In genomic region chr2:25314514-25315315, GRCh38 we compare ENCODE assay signal across 8 cellular contexts.
DNase-seq lines count a peak whose midpoint lies in the region; ATAC-seq and TF ChIP-seq lines count a peak whose summit lies in the region.

No MANE protein-coding gene starts in this region.

- H3K36me3 ChIP-seq in muscle layer of colon (ENCODE audit: insufficient read depth, low read length) = peaks cover 16% of the 10 kb centered on the region

- H3K27ac ChIP-seq in coronary artery (peak overlapping the region; percentile 14 to 74), muscle layer of colon (ENCODE audit: low read depth, low read length) (peak overlapping the region; percentile 80)

- H3K9me3 ChIP-seq in muscle layer of colon (ENCODE audit: low read length) = no peaks in the 10 kb centered on the region

- peak in 11 of 14 donors; percentile 24 to 77 (median 55) for DNase-seq in C1 segment of cervical spinal cord (lab: John Stamatoyannopoulos, UW)
- DNase-seq in KBM-7 = peak; percentile 64
- peak; percentile 69 for DNase-seq in activated CD4-positive, CD25-positive, alpha-beta regulatory T cell treated with anti-CD3 and anti-CD28 coated beads, Interleukin-2, amount 50 U/mL, for 16 hours (ENCODE audit: low read depth, low spot score)
- no peak for DNase-seq in coronary artery (ENCODE audit: low spot score)
- DNase-seq in stimulated activated effector memory CD8-positive, alpha-beta T cell treated with anti-CD3 and anti-CD28 coated beads, Interleukin-12 subunit alpha, Interleukin-12 subunit beta, amount 100 ng/mL, for 72 hours (ENCODE audit: low spot score in 2 of 2) = peak; percentile 50 to 91
- DNase-seq in OCI-M2 (lab: John Stamatoyannopoulos, UW; ENCODE audit: unreplicated experiment) = no peak

- H3K4me1 ChIP-seq in muscle layer of colon (ENCODE audit: insufficient read depth, low read length) = peaks cover 51% of the 10 kb centered on the region

- peak overlapping the region; percentile 44 for H3K9ac ChIP-seq in muscle layer of colon (ENCODE audit: low read length)

- peak overlapping the region; percentile 94 for H3K27ac Mint-ChIP-seq in stimulated activated effector memory CD8-positive, alpha-beta T cell treated with anti-CD3 and anti-CD28 coated beads, Interleukin-12 subunit alpha, Interleukin-12 subunit beta, amount 100 ng/mL, for 72 hours

- peaks cover 80% of the 10 kb centered on the region for H3K4me1 Mint-ChIP-seq in stimulated activated effector memory CD8-positive, alpha-beta T cell treated with anti-CD3 and anti-CD28 coated beads, Interleukin-12 subunit alpha, Interleukin-12 subunit beta, amount 100 ng/mL, for 72 hours

- peak overlapping the region; percentile 78 for H3K4me3 Mint-ChIP-seq in stimulated activated effector memory CD8-positive, alpha-beta T cell treated with anti-CD3 and anti-CD28 coated beads, Interleukin-12 subunit alpha, Interleukin-12 subunit beta, amount 100 ng/mL, for 72 hours

- no peaks in the 10 kb centered on the region for H3K27me3 ChIP-seq in muscle layer of colon (ENCODE audit: control insufficient read depth in 1 of 2, insufficient read depth in 2 of 2, low read length in 2 of 2)

- no peaks in the 10 kb centered on the region for H3K9me3 Mint-ChIP-seq in stimulated activated effector memory CD8-positive, alpha-beta T cell treated with anti-CD3 and anti-CD28 coated beads, Interleukin-12 subunit alpha, Interleukin-12 subunit beta, amount 100 ng/mL, for 72 hours

- ATAC-seq in GM19438 (IDR thresholded peaks at IDR 0.05; ENCODE audit: low read depth, unreplicated experiment) = peak; percentile 79
- peak; percentile 95 for ATAC-seq in stimulated activated effector memory CD8-positive, alpha-beta T cell treated with anti-CD3 and anti-CD28 coated beads, Interleukin-12 subunit alpha, Interleukin-12 subunit beta, amount 100 ng/mL, for 72 hours

- in situ Hi-C loops in KBM-7 (cut with MboI; ENCODE audit: low pct_unique_long_range_greater_than_20kb, low sequenced_read_pairs) = no loop called here

- no peak for TF ChIP-seq CTCF in coronary artery (IDR thresholded peaks at IDR 0.05)

- H3K4me3 ChIP-seq in coronary artery = no peak overlapping the region
- peak overlapping the region in 1 of 2 donors; percentile 35 for H3K4me3 ChIP-seq in muscle layer of colon (ENCODE audit: low read depth in 1 of 2, low read length in 2 of 2)

- H3K36me3 Mint-ChIP-seq in stimulated activated effector memory CD8-positive, alpha-beta T cell treated with anti-CD3 and anti-CD28 coated beads, Interleukin-12 subunit alpha, Interleukin-12 subunit beta, amount 100 ng/mL, for 72 hours = peaks cover 29% of the 10 kb centered on the region

Comparison
In these comparisons a context has a peak if more than half of its experiments do, and no peak if none do; other contexts are left out.
1. DNase-seq: peak in C1 segment of cervical spinal cord (11 of 14), KBM-7 (single experiment), activated CD4-positive, CD25-positive, alpha-beta regulatory T cell treated with anti-CD3 and anti-CD28 coated beads, Interleukin-2, amount 50 U/mL, for 16 hours (single experiment) and stimulated activated effector memory CD8-positive, alpha-beta T cell treated with anti-CD3 and anti-CD28 coated beads, Interleukin-12 subunit alpha, Interleukin-12 subunit beta, amount 100 ng/mL, for 72 hours (2 of 2); none in coronary artery (single experiment) and OCI-M2 (single experiment).